Comparison of ENCODE assay signal across 16 cellular contexts in the genomic region with DNA sequence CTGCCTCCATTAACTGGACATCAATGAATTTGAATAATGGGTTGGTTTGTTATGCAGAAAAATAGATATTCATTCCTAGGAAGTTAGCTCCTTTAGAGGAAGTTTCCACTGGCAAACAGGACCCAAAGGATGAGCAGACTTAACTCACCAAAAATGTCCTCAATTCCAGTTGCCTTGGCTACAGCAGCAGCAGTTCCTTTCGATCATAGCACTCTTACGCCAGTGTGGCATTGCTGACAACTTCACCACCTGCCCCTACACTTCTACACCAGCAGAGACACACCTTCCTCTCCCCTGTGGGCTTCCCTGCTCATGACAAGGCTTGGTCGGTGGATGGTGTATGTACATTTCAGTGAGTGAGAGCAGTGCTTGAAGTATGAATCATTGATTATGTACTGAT.
"Had no signal": no experiment of that assay in that cellular context is flagged by ENCODE, and none has a peak within 500 bp of the region (broad histone marks: within the 10 kb centered on the region; RNA-seq: fewer than 3 reads in every experiment).

No MANE protein-coding gene starts in this region.

- DNase-seq: activated CD4-positive, alpha-beta T cell treated with anti-CD3 and anti-CD28 coated beads for 36 hours; activated CD4-positive, alpha-beta T cell treated with anti-CD3 and anti-CD28 coated beads, Interleukin-2, amount 50 U/mL, for 48 hours; activated gamma-delta T cell treated with Interleukin-2 at 50 U/mL for 16 hours; foreskin keratinocyte; head of caudate nucleus; left ventricle myocardium superior; right lobe of liver; stimulated activated naive B cell treated with anti-CD40 and anti-IgM and Interleukin-4, amounts not matched to agents 10 μg/mL and 1 μg/mL and 100 μg/mL, for 72 hours; thyroid gland had no signal

- H3K36me3 ChIP-seq: cardiac muscle cell, right lobe of liver, thyroid gland, uterus had no signal

- ATAC-seq: activated CD4-positive, alpha-beta T cell treated with anti-CD3 and anti-CD28 coated beads for 36 hours; foreskin keratinocyte; right lobe of liver; stimulated activated naive B cell treated with anti-CD40 and anti-IgM and Interleukin-4, amounts not matched to agents 10 μg/mL and 1 μg/mL and 100 μg/mL, for 72 hours; WTC11 had no signal

- H3K9me3 Mint-ChIP-seq: stimulated activated naive B cell treated with anti-CD40 and anti-IgM and Interleukin-4, amounts not matched to agents 10 μg/mL and 1 μg/mL and 100 μg/mL, for 72 hours; T-helper 2 cell treated with Interferon-gamma antibody and Interleukin-4, amounts not matched to agents 5 μg/mL and 100 μg/mL, for 36 hours; WTC11 had no signal

- H3K4me3 Mint-ChIP-seq: activated CD4-positive, alpha-beta T cell treated with anti-CD3 and anti-CD28 coated beads for 36 hours; activated naive CD8-positive, alpha-beta T cell; neural crest cell; stimulated activated naive B cell treated with anti-CD40 and anti-IgM and Interleukin-4, amounts not matched to agents 10 μg/mL and 1 μg/mL and 100 μg/mL, for 72 hours; T-helper 2 cell treated with Interferon-gamma antibody and Interleukin-4, amounts not matched to agents 5 μg/mL and 100 μg/mL, for 36 hours; WTC11 had no signal

- H3K27ac Mint-ChIP-seq: activated CD4-positive, alpha-beta T cell treated with anti-CD3 and anti-CD28 coated beads for 36 hours; activated naive CD8-positive, alpha-beta T cell; stimulated activated naive B cell treated with anti-CD40 and anti-IgM and Interleukin-4, amounts not matched to agents 10 μg/mL and 1 μg/mL and 100 μg/mL, for 72 hours; T-helper 2 cell treated with Interferon-gamma antibody and Interleukin-4, amounts not matched to agents 5 μg/mL and 100 μg/mL, for 36 hours; WTC11 had no signal

- H3K4me3 ChIP-seq: cardiac muscle cell, right lobe of liver, thyroid gland, uterus had no signal

- H3K27ac ChIP-seq: cardiac muscle cell, foreskin keratinocyte, parathyroid adenoma, right lobe of liver, thyroid gland had no signal

- H3K9me3 ChIP-seq: right lobe of liver, thyroid gland, uterus had no signal

- H3K27me3 ChIP-seq: cardiac muscle cell, foreskin keratinocyte, right lobe of liver, thyroid gland, uterus had no signal

- H3K4me1 Mint-ChIP-seq: activated CD4-positive, alpha-beta T cell treated with anti-CD3 and anti-CD28 coated beads for 36 hours had no signal

- H3K4me1 ChIP-seq: parathyroid adenoma, uterus had no signal

- H3K36me3 Mint-ChIP-seq: activated naive CD8-positive, alpha-beta T cell; stimulated activated naive B cell treated with anti-CD40 and anti-IgM and Interleukin-4, amounts not matched to agents 10 μg/mL and 1 μg/mL and 100 μg/mL, for 72 hours; WTC11 had no signal
